8 cellular contexts compared by ENCODE assay signal in the genomic region with DNA sequence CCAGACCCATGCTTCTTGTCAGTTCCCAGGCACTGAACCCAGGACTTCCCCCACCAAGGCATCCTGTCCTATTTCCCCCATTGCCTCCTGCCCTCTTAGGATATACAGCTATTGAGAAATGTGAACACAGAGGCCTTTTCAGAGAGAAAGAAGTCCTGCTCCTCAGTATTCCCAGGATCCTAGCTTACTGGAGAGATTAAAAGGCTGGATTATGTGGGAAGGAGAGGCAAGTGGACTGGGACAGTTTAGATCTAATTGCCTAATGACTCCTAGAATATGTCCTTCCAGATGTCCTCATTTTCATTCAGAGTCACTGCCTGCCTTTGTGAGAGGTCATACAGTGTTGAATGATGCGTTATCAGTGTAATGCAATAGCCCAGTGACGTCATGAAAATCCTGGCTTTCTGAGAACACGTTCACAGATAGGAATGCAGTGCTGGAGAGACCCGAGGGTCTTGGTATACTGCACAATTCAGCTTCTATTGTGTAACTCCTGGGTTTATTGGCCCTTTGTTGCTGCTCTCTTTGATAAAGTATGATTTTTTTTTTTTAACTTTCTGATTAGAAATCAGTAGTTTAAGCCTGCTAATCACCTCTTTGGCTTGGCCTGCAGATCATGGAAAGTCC. TPM values are rescaled to one million over a fixed set of nuclear protein-coding genes. Genes with fewer than 3 reads are reported as not detected.
DNase-seq lines count a peak whose midpoint lies in the region; ATAC-seq, FAIRE-seq and TF ChIP-seq lines count a peak whose summit lies in the region.

No MANE protein-coding gene starts in this region.

- H3K36me3 ChIP-seq in kidney epithelial cell (ENCODE audit: control insufficient read depth, insufficient read depth, low read length) (no peaks in the 10 kb centered on the region), mucosa of descending colon (ENCODE audit: low read depth) (no peaks in the 10 kb centered on the region)

- peaks cover 27% of the 10 kb centered on the region for H3K4me1 ChIP-seq in mucosa of descending colon (ENCODE audit: low read depth)

- intact Hi-C loops in mucosa of descending colon (cut with DNase I, micrococcal nuclease), result no loop called here

- no peaks in the 10 kb centered on the region for H3K27me3 ChIP-seq in kidney epithelial cell (ENCODE audit: control insufficient read depth, insufficient read depth, low read length)

- no peaks in the 10 kb centered on the region for H3K9me3 ChIP-seq in mucosa of descending colon

- TF ChIP-seq CTCF in kidney epithelial cell (IDR thresholded peaks at IDR 0.05; ENCODE audit: insufficient read depth, low read length, poor library complexity, severe bottlenecking) (no peak), mucosa of descending colon (IDR thresholded peaks at IDR 0.05) (no peak)

- DNase-seq in AG08395 (ENCODE audit: low spot score) (peak; percentile 71), HTR-8/SVneo (ENCODE audit: insufficient read length, low spot score) (peak; percentile 94), amniotic stem cell (lab: John Stamatoyannopoulos, UW) (peak; percentile 21), kidney epithelial cell (ENCODE audit: low read depth) (peak; percentile 91), mucosa of descending colon (no peak)

- peak; percentile 97 for FAIRE-seq in HTR-8/SVneo (lab: Jason Lieb, UNC)

- H3K4me3 ChIP-seq in kidney epithelial cell (ENCODE audit: low read depth, low read length) (no peak overlapping the region), mucosa of descending colon (no peak overlapping the region)

- ATAC-seq in HG02981 (IDR thresholded peaks at IDR 0.05; ENCODE audit: unreplicated experiment) (no peak), GM21367 (IDR thresholded peaks at IDR 0.05; ENCODE audit: unreplicated experiment) (no peak), mucosa of descending colon (no peak), GM21528 (IDR thresholded peaks at IDR 0.05; ENCODE audit: low FRiP score, unreplicated experiment) (no peak)

RNA-seq across cellular contexts. Expression of a gene that starts 26.2 kb away (rescaled TPM):
- total RNA-seq in kidney epithelial cell (118 and 121 TPM in 2 replicates), mucosa of descending colon (10 to 100 TPM; 14.7 to 37.0 (median 17.2) TPM)

Comparison
In these comparisons a context has a peak if more than half of its experiments do, and no peak if none do; other contexts are left out.
1. DNase-seq: peak in AG08395 (single experiment), HTR-8/SVneo (single experiment), amniotic stem cell (single experiment) and kidney epithelial cell (single experiment); none in mucosa of descending colon (0 of 3).